In genomic region chr16:30924797-30925645, GRCh38 we compare ENCODE assay signal across 6 cellular contexts. TPM values are rescaled to one million over a fixed set of nuclear protein-coding genes. Genes with fewer than 3 reads are reported as not detected.
DNase-seq lines count a peak whose midpoint lies in the region; TF ChIP-seq lines count a peak whose summit lies in the region.

No MANE protein-coding gene starts in this region.

- no peaks in the 10 kb centered on the region for H3K9me3 Mint-ChIP-seq in activated CD4-positive, alpha-beta T cell treated with anti-CD3 and anti-CD28 coated beads, Interleukin-2, amount 10 ng/mL, durations not matched to agents 7 days and 5 days

- no peaks in the 10 kb centered on the region for H3K27me3 ChIP-seq in subcutaneous abdominal adipose tissue (ENCODE audit: control insufficient read depth in 5 of 5, insufficient read depth in 4 of 5, low read length in 5 of 5)

- peaks cover 4 to 27% (median 19%) of the 10 kb centered on the region in 5 donors for H3K4me1 ChIP-seq in subcutaneous abdominal adipose tissue (ENCODE audit: control insufficient read depth in 5 of 5, insufficient read depth in 5 of 5, low read length in 5 of 5)

- no peak overlapping the region for H3K27ac Mint-ChIP-seq in activated CD4-positive, alpha-beta T cell treated with anti-CD3 and anti-CD28 coated beads, Interleukin-2, amount 10 ng/mL, durations not matched to agents 7 days and 5 days

- H3K36me3 Mint-ChIP-seq in activated CD4-positive, alpha-beta T cell treated with anti-CD3 and anti-CD28 coated beads, Interleukin-2, amount 10 ng/mL, durations not matched to agents 7 days and 5 days (ENCODE audit: low read depth), result no peaks in the 10 kb centered on the region

- POLR2A ChIA-PET in activated CD4-positive, alpha-beta T cell treated with anti-CD3 and anti-CD28 coated beads, Interleukin-2, amount 10 ng/mL, durations not matched to agents 7 days and 5 days (lab: Charles Lee), result no interaction called here

- peak overlapping the region; percentile 41 for H3K27ac ChIP-seq in subcutaneous abdominal adipose tissue (ENCODE audit: low read depth, low read length)

- H3K4me1 Mint-ChIP-seq in activated CD4-positive, alpha-beta T cell treated with anti-CD3 and anti-CD28 coated beads, Interleukin-2, amount 10 ng/mL, durations not matched to agents 7 days and 5 days, result peaks cover 32% of the 10 kb centered on the region

- peak overlapping the region; percentile 72 for H3K4me3 ChIP-seq in epithelial cell of esophagus (ENCODE audit: low read length)
- H3K4me3 ChIP-seq in subcutaneous abdominal adipose tissue (ENCODE audit: low read depth in 1 of 5, low read length in 5 of 5), result peak overlapping the region in 2 of 5 donors; percentile 22 to 98

- H3K4me3 Mint-ChIP-seq in activated CD4-positive, alpha-beta T cell treated with anti-CD3 and anti-CD28 coated beads, Interleukin-2, amount 10 ng/mL, durations not matched to agents 7 days and 5 days, result peak overlapping the region; percentile 71

- peak overlapping the region in 4 of 5 donors; percentile 34 to 65 (median 40) for H3K9ac ChIP-seq in subcutaneous abdominal adipose tissue (ENCODE audit: low read length in 5 of 5)

- TF ChIP-seq CTCF in epithelial cell of esophagus (IDR thresholded peaks at IDR 0.05; ENCODE audit: insufficient read depth, low read depth, low read length, missing control alignments), result no peak

- H3K27me3 Mint-ChIP-seq in activated CD4-positive, alpha-beta T cell treated with anti-CD3 and anti-CD28 coated beads, Interleukin-2, amount 10 ng/mL, durations not matched to agents 7 days and 5 days, result no peaks in the 10 kb centered on the region

- DNase-seq in activated CD4-positive, alpha-beta T cell treated with anti-CD3 and anti-CD28 coated beads, Interleukin-2, amount 10 ng/mL, durations not matched to agents 7 days and 5 days, result no peak
- DNase-seq in activated CD4-positive, alpha-beta T cell treated with anti-CD3 and anti-CD28 coated beads, Interleukin-2, amount 50 U/mL, for 4 hours, result no peak
- DNase-seq in epithelial cell of esophagus (ENCODE audit: low read depth) (no peak), NCI-H2227 (lab: John Stamatoyannopoulos, UW; ENCODE audit: unreplicated experiment) (no peak), superior temporal gyrus (ENCODE audit: extremely low spot score) (no peak)

- no peaks in the 10 kb centered on the region for H3K9me3 ChIP-seq in subcutaneous abdominal adipose tissue (ENCODE audit: control insufficient read depth in 5 of 5, low read length in 5 of 5)

- CTCF ChIA-PET in activated CD4-positive, alpha-beta T cell treated with anti-CD3 and anti-CD28 coated beads, Interleukin-2, amount 10 ng/mL, durations not matched to agents 7 days and 5 days (lab: Charles Lee), result interaction anchor here (0.6 to 6.6 kb wide), 5 partner anchors 10 to 191 kb away, joined by 3 to 48 read pairs (median 4); no protein-coding TSS in a partner anchor

- H3K36me3 ChIP-seq in subcutaneous abdominal adipose tissue (ENCODE audit: control insufficient read depth in 5 of 5, insufficient read depth in 5 of 5, low read length in 5 of 5), result peaks cover 0 to 25% (median 12%) of the 10 kb centered on the region in 5 donors

RNA-seq across cellular contexts. Expression of gene FBXL19, which starts 1.6 kb away (rescaled TPM):
- total RNA-seq in activated CD4-positive, alpha-beta T cell treated with anti-CD3 and anti-CD28 coated beads, Interleukin-2, amount 10 ng/mL, durations not matched to agents 7 days and 5 days, result 10 to 100 TPM; 21.7 to 22.4 TPM

RNA-seq across cellular contexts. Expression of gene ORAI3, which starts 23.8 kb away (rescaled TPM):
- total RNA-seq in activated CD4-positive, alpha-beta T cell treated with anti-CD3 and anti-CD28 coated beads, Interleukin-2, amount 10 ng/mL, durations not matched to agents 7 days and 5 days, result 10 to 100 TPM; 18.4 to 19.0 TPM

RNA-seq across cellular contexts. Expression of gene CTF1, which starts 28.6 kb away (rescaled TPM):
- under 1 TPM; 0.22 to 0.31 TPM for total RNA-seq in activated CD4-positive, alpha-beta T cell treated with anti-CD3 and anti-CD28 coated beads, Interleukin-2, amount 10 ng/mL, durations not matched to agents 7 days and 5 days

RNA-seq across cellular contexts. Expression of gene BCL7C, which starts 31.1 kb away (rescaled TPM):
- total RNA-seq in activated CD4-positive, alpha-beta T cell treated with anti-CD3 and anti-CD28 coated beads, Interleukin-2, amount 10 ng/mL, durations not matched to agents 7 days and 5 days, result 10 to 100 TPM; 21.8 to 22.1 TPM

RNA-seq across cellular contexts. Expression of gene SETD1A, which starts 32.5 kb away (rescaled TPM):
- total RNA-seq in activated CD4-positive, alpha-beta T cell treated with anti-CD3 and anti-CD28 coated beads, Interleukin-2, amount 10 ng/mL, durations not matched to agents 7 days and 5 days, result 10 to 100 TPM; 26.5 to 26.6 TPM
